9 cellular contexts compared by ENCODE assay signal in the genomic region with DNA sequence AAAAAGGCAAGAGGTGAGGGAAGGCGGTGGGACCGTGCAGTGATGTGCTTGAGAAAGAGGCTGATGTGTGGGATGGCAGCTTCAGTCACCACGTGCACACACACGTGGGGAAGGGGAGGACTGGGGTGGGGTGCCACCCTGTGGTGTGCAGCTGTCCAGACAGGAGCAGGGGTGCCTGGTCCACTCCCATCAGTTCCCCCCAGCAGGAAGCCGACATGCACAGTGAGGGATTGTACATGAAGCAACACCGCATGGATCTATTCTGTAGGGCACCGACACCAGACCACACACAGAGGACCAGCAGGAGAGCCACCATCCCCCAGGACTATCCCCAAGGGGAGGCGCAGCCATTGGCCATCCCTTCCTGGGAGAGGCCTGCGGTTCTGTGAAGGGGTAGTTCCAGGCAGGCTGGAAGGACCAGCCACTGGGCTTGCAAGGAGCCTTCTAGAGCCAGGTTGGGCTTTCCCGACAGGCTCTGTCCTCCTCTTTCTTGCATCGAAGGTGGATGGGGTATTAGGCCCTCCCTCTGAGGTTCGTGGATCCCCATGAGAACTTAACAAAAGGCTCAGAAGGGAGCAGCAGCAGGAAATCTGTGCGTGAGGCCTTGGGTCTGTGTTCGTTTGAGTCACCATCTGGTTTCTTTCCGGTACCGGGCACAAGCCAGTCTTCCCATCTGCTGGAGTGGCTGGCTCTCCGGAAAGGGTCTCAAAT. TPM values are rescaled to one million over a fixed set of nuclear protein-coding genes. Genes with fewer than 3 reads are reported as not detected.
DNase-seq lines count a peak whose midpoint lies in the region; ATAC-seq and TF ChIP-seq lines count a peak whose summit lies in the region.
"Had no signal": no experiment of that assay in that cellular context is flagged by ENCODE, and none has a peak within 500 bp of the region (broad histone marks: within the 10 kb centered on the region; RNA-seq: fewer than 3 reads in every experiment).

No MANE protein-coding gene starts in this region.

- DNase-seq in NCI-H146 treated with DMSO at 0.1 percent for 48 hours (lab: John Stamatoyannopoulos, UW; ENCODE audit: unreplicated experiment) (peak; percentile 9), endothelial cell (ENCODE audit: low spot score) (no peak), retina (peak; percentile 70), occipital lobe (lab: John Stamatoyannopoulos, UW) (no peak), NCI-H510A (lab: John Stamatoyannopoulos, UW) (no peak), thyroid gland (no peak)

- no peaks in the 10 kb centered on the region for H3K27me3 ChIP-seq in thyroid gland

- H3K36me3 ChIP-seq in ES-I3 (ENCODE audit: insufficient read depth, low read length), result no peaks in the 10 kb centered on the region
- H3K36me3 ChIP-seq in thyroid gland, result no peaks in the 10 kb centered on the region

- ATAC-seq in GM21723 (IDR thresholded peaks at IDR 0.05; ENCODE audit: unreplicated experiment), result no peak

- H3K9me3 Mint-ChIP-seq in endothelial cell (ENCODE audit: unreplicated experiment), result no peaks in the 10 kb centered on the region

- peak overlapping the region; percentile 51 for H3K4me3 Mint-ChIP-seq in endothelial cell (ENCODE audit: unreplicated experiment)

- 0 out of 2 replicates have a peak overlapping the region, but pooled peaks have one; percentile 14 for H3K9ac ChIP-seq in ES-I3 (ENCODE audit: low read depth, low read length)

- no peak overlapping the region for H3K27ac ChIP-seq in thyroid gland
- H3K27ac ChIP-seq: HL-60 had no signal

- H3K4me3 ChIP-seq in thyroid gland (replicated peaks in 1 of 3), result no peak overlapping the region

- no peak for TF ChIP-seq POLR2A in thyroid gland (IDR thresholded peaks at IDR 0.05)

- H3K27me3 Mint-ChIP-seq in endothelial cell (ENCODE audit: unreplicated experiment), result peaks cover 18% of the 10 kb centered on the region

- H3K9me3 ChIP-seq in ES-I3 (ENCODE audit: control insufficient read depth, insufficient read depth, low read length), result no peaks in the 10 kb centered on the region
- H3K9me3 ChIP-seq in thyroid gland, result no peaks in the 10 kb centered on the region

- intact Hi-C loops in thyroid gland (cut with DNase I), result loop anchor here (2.0 kb wide), 1 partner anchor 91 kb away; no protein-coding TSS in a partner anchor

- no peak for TF ChIP-seq CTCF in endothelial cell (IDR thresholded peaks at IDR 0.05; ENCODE audit: unreplicated experiment)
- TF ChIP-seq CTCF in thyroid gland (IDR thresholded peaks at IDR 0.05), result no peak

- H3K36me3 Mint-ChIP-seq in endothelial cell (ENCODE audit: low read depth, unreplicated experiment), result no peaks in the 10 kb centered on the region

- 72 to 80% methylated on average over 11 to 17 of the region's 17 CpGs for whole genome bisulfite sequencing in thyroid gland, 2 donors

- H3K4me1 ChIP-seq in ES-I3 (ENCODE audit: insufficient read depth, low read length), result peaks cover 45% of the 10 kb centered on the region
- peaks cover 22 to 34% of the 10 kb centered on the region in 2 donors for H3K4me1 ChIP-seq in thyroid gland

- peak overlapping the region; percentile 64 for H3K27ac Mint-ChIP-seq in endothelial cell (ENCODE audit: unreplicated experiment)

- peaks cover 25% of the 10 kb centered on the region for H3K4me1 Mint-ChIP-seq in endothelial cell (ENCODE audit: unreplicated experiment)

RNA-seq across cellular contexts. Expression of a gene that starts 59.7 kb away (rescaled TPM):
- 31.4 TPM for total RNA-seq in endothelial cell (ENCODE audit: unreplicated experiment)
- 6.2 TPM for total RNA-seq in occipital lobe
- 10 to 100 TPM; 41.0 to 83.0 (median 54.6) TPM for total RNA-seq in thyroid gland

Comparison
In these comparisons a context has a peak if more than half of its experiments do, and no peak if none do; other contexts are left out.
1. DNase-seq: peak in NCI-H146 treated with DMSO at 0.1 percent for 48 hours (single experiment) and retina (single experiment); none in endothelial cell (single experiment), occipital lobe (single experiment), NCI-H510A (single experiment) and thyroid gland (0 of 2).